Comparison of ENCODE assay signal across 26 cellular contexts in the genomic region with DNA sequence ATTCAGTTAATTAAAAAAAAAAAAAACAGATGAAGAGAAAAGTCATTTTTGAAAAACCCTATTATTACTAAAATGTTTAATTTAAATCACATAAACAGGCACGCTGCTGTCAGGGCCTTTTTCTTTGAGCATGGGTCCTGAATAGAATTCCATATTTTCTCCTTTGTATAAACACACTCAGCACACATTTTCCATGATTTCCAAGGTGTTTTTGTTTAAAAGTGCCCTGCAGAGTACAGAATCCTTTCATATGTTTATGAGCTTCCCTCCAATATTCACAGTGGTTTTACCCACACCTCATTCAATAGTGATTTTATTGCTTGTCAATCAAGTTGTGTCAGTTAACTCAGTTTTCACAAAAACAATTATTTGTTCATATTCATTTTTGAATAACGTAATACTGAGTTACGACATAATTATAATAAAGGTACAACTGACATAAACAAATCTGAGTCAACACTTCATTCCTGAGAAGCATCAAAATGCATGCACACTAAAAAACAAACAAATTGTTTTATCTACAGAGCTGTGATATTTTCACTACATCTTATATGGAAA.
"Had no signal": no experiment of that assay in that cellular context is flagged by ENCODE, and none has a peak within 500 bp of the region (broad histone marks: within the 10 kb centered on the region; RNA-seq: fewer than 3 reads in every experiment).

No MANE protein-coding gene starts in this region.

- H3K4me3 ChIP-seq: left ventricle myocardium inferior, lung, neural progenitor cell, ovary, right atrium auricular region, right lobe of liver, smooth muscle cell, tibial nerve, vagina had no signal

- H2AFZ ChIP-seq: neural progenitor cell had no signal

- H3K27me3 ChIP-seq: neural progenitor cell, neutrophil, ovary, right atrium auricular region, right lobe of liver, tibial nerve, vagina had no signal

- H3K9me3 Mint-ChIP-seq: mesothelial cell of epicardium; naive B cell; natural killer cell; nephron progenitor cell; neural progenitor cell; stimulated activated memory B cell treated with anti-CD40 and anti-IgM and Interleukin-4, amounts not matched to agents 10 μg/mL and 1 μg/mL and 100 μg/mL, for 72 hours; stimulated activated naive CD8-positive, alpha-beta T cell treated with anti-CD3 and anti-CD28 coated beads, Interleukin-15, amount 100 ng/mL, for 72 hours; type B pancreatic cell had no signal

- H3K4me3 Mint-ChIP-seq: mesothelial cell of epicardium; naive B cell; natural killer cell; nephron progenitor cell; neural progenitor cell; stimulated activated memory B cell treated with anti-CD40 and anti-IgM and Interleukin-4, amounts not matched to agents 10 μg/mL and 1 μg/mL and 100 μg/mL, for 72 hours; stimulated activated naive CD8-positive, alpha-beta T cell treated with anti-CD3 and anti-CD28 coated beads, Interleukin-15, amount 100 ng/mL, for 72 hours; type B pancreatic cell had no signal

- H3K4me1 ChIP-seq: left ventricle myocardium inferior, neural progenitor cell, right atrium auricular region, right lobe of liver, tibial nerve, vagina had no signal

- ATAC-seq: natural killer cell; right lobe of liver; stimulated activated memory B cell treated with anti-CD40 and anti-IgM and Interleukin-4, amounts not matched to agents 10 μg/mL and 1 μg/mL and 100 μg/mL, for 72 hours; stimulated activated naive CD8-positive, alpha-beta T cell treated with anti-CD3 and anti-CD28 coated beads, Interleukin-15, amount 100 ng/mL, for 72 hours had no signal

- H3K27me3 Mint-ChIP-seq: naive B cell; progenitor cell of endocrine pancreas; stimulated activated memory B cell treated with anti-CD40 and anti-IgM and Interleukin-4, amounts not matched to agents 10 μg/mL and 1 μg/mL and 100 μg/mL, for 72 hours; stimulated activated naive CD8-positive, alpha-beta T cell treated with anti-CD3 and anti-CD28 coated beads, Interleukin-15, amount 100 ng/mL, for 72 hours; type B pancreatic cell had no signal

- H3K36me3 ChIP-seq: neural progenitor cell, ovary had no signal

- H3K27ac Mint-ChIP-seq: mesothelial cell of epicardium; naive B cell; natural killer cell; nephron progenitor cell; progenitor cell of endocrine pancreas; stimulated activated memory B cell treated with anti-CD40 and anti-IgM and Interleukin-4, amounts not matched to agents 10 μg/mL and 1 μg/mL and 100 μg/mL, for 72 hours; stimulated activated naive CD8-positive, alpha-beta T cell treated with anti-CD3 and anti-CD28 coated beads, Interleukin-15, amount 100 ng/mL, for 72 hours; type B pancreatic cell had no signal

- H3K4me2 ChIP-seq: neural progenitor cell, smooth muscle cell had no signal

- H3K4me1 Mint-ChIP-seq: naive B cell; nephron progenitor cell; stimulated activated memory B cell treated with anti-CD40 and anti-IgM and Interleukin-4, amounts not matched to agents 10 μg/mL and 1 μg/mL and 100 μg/mL, for 72 hours; stimulated activated naive CD8-positive, alpha-beta T cell treated with anti-CD3 and anti-CD28 coated beads, Interleukin-15, amount 100 ng/mL, for 72 hours had no signal

- H3K27ac ChIP-seq: left ventricle myocardium inferior, neural progenitor cell, neutrophil, ovary, right atrium auricular region, right lobe of liver, tibial nerve, vagina had no signal

- DNase-seq: islet precursor cell; left ventricle myocardium inferior; mesendoderm; naive B cell; natural killer cell; nephron progenitor cell; ovary; right lobe of liver; stimulated activated CD4-positive, alpha-beta T cell treated with anti-CD3 and anti-CD28 coated beads, Interleukin-1b, Interleukin-23, amount 100 ng/mL, for 48 hours; stimulated activated CD4-positive, alpha-beta T cell treated with anti-CD3 and anti-CD28 coated beads, Interleukin-2, amount 100 ng/mL, for 48 hours; stimulated activated CD4-positive, alpha-beta T cell treated with anti-CD3 and anti-CD28 coated beads, Interleukin-4, amount 100 ng/mL, for 4 hours; stimulated activated CD8-positive, alpha-beta memory T cell treated with anti-CD3 and anti-CD28 coated beads, Interleukin-4, amount 100 ng/mL, for 48 hours; stimulated activated naive CD4-positive, alpha-beta T cell treated with Interleukin-2 at 50 U/mL for 16 hours; stimulated activated naive CD8-positive, alpha-beta T cell treated with anti-CD3 and anti-CD28 coated beads, Interleukin-15, amount 100 ng/mL, for 72 hours; substantia nigra had no signal
